Comparison of ENCODE assay signal across 25 cellular contexts in genomic region chr4:78809295-78809694, GRCh38.
"Had no signal": no experiment of that assay in that cellular context is flagged by ENCODE, and none has a peak within 500 bp of the region (broad histone marks: within the 10 kb centered on the region; RNA-seq: fewer than 3 reads in every experiment).

No MANE protein-coding gene starts in this region.

- H3K4me3 ChIP-seq: coronary artery, esophagus squamous epithelium, heart right ventricle, left lung, ovary, psoas muscle, sigmoid colon, stomach, thyroid gland had no signal

- FAIRE-seq: endometrium had no signal

- DNase-seq: effector memory CD8-positive, alpha-beta T cell; esophagus squamous epithelium; foreskin melanocyte; glutamatergic neuron; heart right ventricle; hippocampal formation; left cardiac atrium; left lung; midbrain; naive thymus-derived CD8-positive, alpha-beta T cell; nephron progenitor cell; occipital lobe; ovary; posterior cingulate gyrus; psoas muscle; right cardiac atrium; sigmoid colon; stimulated activated CD4-positive, alpha-beta T cell treated with anti-CD3 and anti-CD28 coated beads, Interleukin-15, amount 100 ng/mL, for 24 hours; stimulated activated CD4-positive, alpha-beta T cell treated with anti-CD3 and anti-CD28 coated beads, Interleukin-2, amount 100 ng/mL, for 48 hours; stimulated activated naive CD4-positive, alpha-beta T cell treated with Interleukin-2 at 50 U/mL for 16 hours; stomach; thyroid gland had no signal

- ATAC-seq: effector memory CD8-positive, alpha-beta T cell; heart right ventricle; left cardiac atrium; left lung; naive thymus-derived CD8-positive, alpha-beta T cell; psoas muscle; right cardiac atrium had no signal

- H3K4me1 ChIP-seq: left lung had no signal

- H3K27me3 ChIP-seq: esophagus squamous epithelium, heart right ventricle, left lung, ovary, sigmoid colon, stomach, thyroid gland had no signal

- H3K27ac ChIP-seq: coronary artery, esophagus squamous epithelium, heart right ventricle, left lung, ovary, psoas muscle, sigmoid colon, stomach, thyroid gland had no signal

- H3K27ac Mint-ChIP-seq: effector memory CD8-positive, alpha-beta T cell had no signal

- H3K9me3 ChIP-seq: ovary, thyroid gland had no signal

- H3K4me3 Mint-ChIP-seq: effector memory CD8-positive, alpha-beta T cell; naive thymus-derived CD8-positive, alpha-beta T cell; nephron progenitor cell; type B pancreatic cell had no signal

- H3K27me3 Mint-ChIP-seq: effector memory CD8-positive, alpha-beta T cell; naive thymus-derived CD8-positive, alpha-beta T cell; type B pancreatic cell had no signal

- H3K36me3 ChIP-seq: esophagus squamous epithelium, heart right ventricle, left lung, ovary, sigmoid colon, stomach, thyroid gland had no signal

- H3K9me3 Mint-ChIP-seq: effector memory CD8-positive, alpha-beta T cell had no signal
